ENCODE assay signal across 10 cellular contexts in the genomic region with DNA sequence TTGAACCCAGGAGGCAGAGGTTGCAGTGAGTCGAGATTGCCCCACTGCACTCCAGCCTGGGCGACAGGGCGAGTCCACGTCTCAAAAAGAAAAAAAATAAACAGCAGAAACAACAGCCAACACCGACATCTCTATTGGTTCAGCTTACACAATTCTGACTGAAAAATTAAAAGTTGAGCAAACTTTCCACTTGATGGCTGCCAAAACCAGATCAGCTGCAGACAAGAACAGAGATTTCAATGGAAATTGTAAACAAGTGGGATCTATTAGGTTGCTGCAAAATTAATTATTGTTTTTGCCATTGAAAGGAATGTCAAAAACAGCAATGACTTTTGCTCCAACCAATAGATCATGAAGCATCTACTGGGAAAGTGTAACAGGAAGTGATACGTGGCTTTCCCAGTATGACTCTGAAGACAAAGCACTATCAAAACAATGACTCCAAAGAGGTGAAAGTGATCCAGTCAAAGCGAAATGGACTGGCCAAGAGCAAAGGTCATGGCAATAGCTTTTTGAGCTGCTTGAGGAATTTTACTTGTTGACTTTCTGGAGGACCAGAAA. TPM values are rescaled to one million over a fixed set of nuclear protein-coding genes. Genes with fewer than 3 reads are reported as not detected.
DNase-seq lines count a peak whose midpoint lies in the region; ATAC-seq and TF ChIP-seq lines count a peak whose summit lies in the region.
"Had no signal": no experiment of that assay in that cellular context is flagged by ENCODE, and none has a peak within 500 bp of the region (broad histone marks: within the 10 kb centered on the region; RNA-seq: fewer than 3 reads in every experiment).

No MANE protein-coding gene starts in this region.

- no peak overlapping the region for H3K27ac ChIP-seq in Karpas-422 (ENCODE audit: low read length)
- H3K27ac ChIP-seq: neutrophil had no signal

- no peaks in the 10 kb centered on the region for H3K9me3 ChIP-seq in Karpas-422 (ENCODE audit: low read length)
- H3K9me3 ChIP-seq: neutrophil had no signal

- ATAC-seq in stimulated activated memory B cell treated with anti-CD40 and anti-IgM and Interleukin-4, amounts not matched to agents 10 μg/mL and 1 μg/mL and 100 μg/mL, for 72 hours = peak; percentile 54
- ATAC-seq: WTC11 had no signal

- peaks cover 16% of the 10 kb centered on the region for H3K36me3 Mint-ChIP-seq in activated CD4-positive, alpha-beta T cell treated with anti-CD3 and anti-CD28 coated beads, Interleukin-2, amount 10 ng/mL, durations not matched to agents 7 days and 5 days (ENCODE audit: low read depth)
- peaks cover 23% of the 10 kb centered on the region for H3K36me3 Mint-ChIP-seq in stimulated activated memory B cell treated with anti-CD40 and anti-IgM and Interleukin-4, amounts not matched to agents 10 μg/mL and 1 μg/mL and 100 μg/mL, for 72 hours

- H3K27me3 ChIP-seq in Karpas-422 (ENCODE audit: low read length) = no peaks in the 10 kb centered on the region
- H3K27me3 ChIP-seq: neutrophil had no signal

- no peak overlapping the region for H2AFZ ChIP-seq in Karpas-422 (ENCODE audit: low read length)

- no peaks in the 10 kb centered on the region for H3K4me1 ChIP-seq in Karpas-422 (ENCODE audit: low read length)

- no peaks in the 10 kb centered on the region for H3K9me2 ChIP-seq in Karpas-422 (replicated peaks; ENCODE audit: insufficient read depth, low read length)

- H3K4me1 Mint-ChIP-seq in activated CD4-positive, alpha-beta T cell treated with anti-CD3 and anti-CD28 coated beads, Interleukin-2, amount 10 ng/mL, durations not matched to agents 7 days and 5 days = peaks cover 19% of the 10 kb centered on the region
- H3K4me1 Mint-ChIP-seq in stimulated activated memory B cell treated with anti-CD40 and anti-IgM and Interleukin-4, amounts not matched to agents 10 μg/mL and 1 μg/mL and 100 μg/mL, for 72 hours = no peaks in the 10 kb centered on the region
- H3K4me1 Mint-ChIP-seq: WTC11 had no signal

- POLR2A ChIA-PET in activated CD4-positive, alpha-beta T cell treated with anti-CD3 and anti-CD28 coated beads, Interleukin-2, amount 10 ng/mL, durations not matched to agents 7 days and 5 days (lab: Charles Lee) = no interaction called here

- H3K4me2 ChIP-seq in Karpas-422 (ENCODE audit: low read depth, low read length, poor library complexity, severe bottlenecking) = no peak overlapping the region

- H3K27ac Mint-ChIP-seq in activated CD4-positive, alpha-beta T cell treated with anti-CD3 and anti-CD28 coated beads, Interleukin-2, amount 10 ng/mL, durations not matched to agents 7 days and 5 days = peak overlapping the region; percentile 69
- H3K27ac Mint-ChIP-seq in stimulated activated memory B cell treated with anti-CD40 and anti-IgM and Interleukin-4, amounts not matched to agents 10 μg/mL and 1 μg/mL and 100 μg/mL, for 72 hours = no peak overlapping the region
- H3K27ac Mint-ChIP-seq: WTC11 had no signal

- H3K9me3 Mint-ChIP-seq in activated CD4-positive, alpha-beta T cell treated with anti-CD3 and anti-CD28 coated beads, Interleukin-2, amount 10 ng/mL, durations not matched to agents 7 days and 5 days = no peaks in the 10 kb centered on the region
- no peaks in the 10 kb centered on the region for H3K9me3 Mint-ChIP-seq in stimulated activated memory B cell treated with anti-CD40 and anti-IgM and Interleukin-4, amounts not matched to agents 10 μg/mL and 1 μg/mL and 100 μg/mL, for 72 hours
- H3K9me3 Mint-ChIP-seq: WTC11 had no signal

- H3K4me3 ChIP-seq in choroid plexus epithelial cell (ENCODE audit: low read depth, low read length) (no peak overlapping the region), Karpas-422 (ENCODE audit: low read length) (no peak overlapping the region)

- no peak overlapping the region for H3K4me3 Mint-ChIP-seq in activated CD4-positive, alpha-beta T cell treated with anti-CD3 and anti-CD28 coated beads, Interleukin-2, amount 10 ng/mL, durations not matched to agents 7 days and 5 days
- H3K4me3 Mint-ChIP-seq in stimulated activated memory B cell treated with anti-CD40 and anti-IgM and Interleukin-4, amounts not matched to agents 10 μg/mL and 1 μg/mL and 100 μg/mL, for 72 hours = no peak overlapping the region
- H3K4me3 Mint-ChIP-seq: WTC11 had no signal

- H3K27me3 Mint-ChIP-seq in activated CD4-positive, alpha-beta T cell treated with anti-CD3 and anti-CD28 coated beads, Interleukin-2, amount 10 ng/mL, durations not matched to agents 7 days and 5 days = no peaks in the 10 kb centered on the region
- H3K27me3 Mint-ChIP-seq in stimulated activated memory B cell treated with anti-CD40 and anti-IgM and Interleukin-4, amounts not matched to agents 10 μg/mL and 1 μg/mL and 100 μg/mL, for 72 hours = no peaks in the 10 kb centered on the region

- no peak for DNase-seq in activated CD4-positive, alpha-beta T cell treated with anti-CD3 and anti-CD28 coated beads, Interleukin-2, amount 10 ng/mL, durations not matched to agents 7 days and 5 days
- no peak for DNase-seq in activated CD4-positive, alpha-beta T cell treated with anti-CD3 and anti-CD28 coated beads for 1 hour
- DNase-seq in choroid plexus epithelial cell (ENCODE audit: low read depth) (peak; percentile 46), Karpas-422 (no peak), HUDEP-2 (lab: John Stamatoyannopoulos, UW; ENCODE audit: unreplicated experiment in 76 of 76) (no peak)
- DNase-seq: hypothalamus, NCI-H1417 treated with DMSO at 0.1 percent for 48 hours had no signal

- H4K20me1 ChIP-seq in Karpas-422 (ENCODE audit: insufficient read depth, low read depth, low read length) = no peaks in the 10 kb centered on the region

- H3K9ac ChIP-seq in Karpas-422 (ENCODE audit: low read length) = no peak overlapping the region

- no peaks in the 10 kb centered on the region for H3K79me2 ChIP-seq in Karpas-422 (ENCODE audit: low read length)

- H3K36me3 ChIP-seq in Karpas-422 (ENCODE audit: insufficient read depth, low read length) = no peaks in the 10 kb centered on the region

- TF ChIP-seq CTCF in choroid plexus epithelial cell (conservative IDR thresholded peaks at IDR 0.05; ENCODE audit: low read depth, low read length) = no peak

- CTCF ChIA-PET in activated CD4-positive, alpha-beta T cell treated with anti-CD3 and anti-CD28 coated beads, Interleukin-2, amount 10 ng/mL, durations not matched to agents 7 days and 5 days (lab: Charles Lee) = interaction anchor here (1.7 kb wide), 1 partner anchor 42 kb away, joined by 4 read pairs; no protein-coding TSS in a partner anchor

RNA-seq across cellular contexts. Expression of a gene that starts 26.3 kb away (rescaled TPM):
- total RNA-seq in activated CD4-positive, alpha-beta T cell treated with anti-CD3 and anti-CD28 coated beads, Interleukin-2, amount 10 ng/mL, durations not matched to agents 7 days and 5 days = 10 to 100 TPM; 11.8 to 12.3 TPM
- 7.8 and 8.9 TPM in 2 replicates for total RNA-seq in Karpas-422 (2014; rRNA removed; shearing (Covaris generic); ENCODE audit: low replicate concordance)

RNA-seq across cellular contexts. Expression of a gene that starts 35.0 kb away (rescaled TPM):
- total RNA-seq in activated CD4-positive, alpha-beta T cell treated with anti-CD3 and anti-CD28 coated beads, Interleukin-2, amount 10 ng/mL, durations not matched to agents 7 days and 5 days = 1,000 to 10,000 TPM; 1,629 to 1,903 TPM
- total RNA-seq in Karpas-422 (2014; rRNA removed; shearing (Covaris generic); ENCODE audit: low replicate concordance) = 1,763 and 3,006 TPM in 2 replicates

RNA-seq across cellular contexts. Expression of a gene that starts 45.1 kb away (rescaled TPM):
- 10 to 100 TPM; 28.8 to 30.4 TPM for total RNA-seq in activated CD4-positive, alpha-beta T cell treated with anti-CD3 and anti-CD28 coated beads, Interleukin-2, amount 10 ng/mL, durations not matched to agents 7 days and 5 days
- 28.6 and 41.1 TPM in 2 replicates for total RNA-seq in Karpas-422 (2014; rRNA removed; shearing (Covaris generic); ENCODE audit: low replicate concordance)

RNA-seq across cellular contexts. Expression of a gene that starts 45.2 kb away (rescaled TPM):
- 100 to 1,000 TPM in 1 of 2 experiments, 10 to 100 TPM in 1; 64.9 to 104 TPM for total RNA-seq in activated CD4-positive, alpha-beta T cell treated with anti-CD3 and anti-CD28 coated beads, Interleukin-2, amount 10 ng/mL, durations not matched to agents 7 days and 5 days
- total RNA-seq in Karpas-422 (2014; rRNA removed; shearing (Covaris generic); ENCODE audit: low replicate concordance) = 147 and 150 TPM in 2 replicates
